In the genomic region with DNA sequence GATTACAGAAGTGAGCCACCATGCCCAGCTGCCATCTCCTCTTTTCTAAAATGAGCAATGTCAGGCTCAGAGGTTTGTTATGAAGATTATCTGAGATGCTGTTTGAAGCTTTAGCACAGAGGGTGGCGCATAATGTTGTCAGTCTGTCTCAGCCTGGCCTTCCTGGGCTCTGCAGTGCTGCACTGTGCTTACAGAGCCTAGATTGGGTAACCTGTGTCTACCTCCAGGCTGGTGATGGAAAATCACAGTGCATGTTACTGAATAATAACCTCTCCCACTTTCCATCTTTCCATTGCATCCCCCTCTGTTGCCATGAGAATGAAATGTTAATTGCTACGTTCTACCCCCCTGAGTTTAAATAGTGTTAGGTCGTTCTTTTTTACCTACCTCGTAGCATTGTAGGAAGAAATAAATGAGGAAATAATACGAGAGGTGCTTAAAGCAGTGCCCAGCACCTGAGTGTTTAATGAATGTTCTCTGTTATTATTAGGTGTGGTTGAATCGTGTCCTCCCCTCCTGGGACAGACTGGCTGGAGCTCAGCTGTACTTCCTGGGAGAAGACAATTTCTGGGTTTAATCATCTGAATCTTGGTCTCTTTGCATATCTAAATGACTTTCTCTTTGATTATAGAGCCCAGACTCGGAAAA, we compare ENCODE assay signal across 1 cellular context.
TF ChIP-seq lines count a peak whose summit lies in the region.

No MANE protein-coding gene starts in this region.

TF ChIP-seq in IMR-90, 13 proteins besides CTCF, POLR2A, EP300 and RAD21 (continued from another document):
- no peak for TF ChIP-seq RCOR1 (IDR thresholded peaks at IDR 0.05; ENCODE audit: insufficient replicate concordance, low read length)
